ENCODE assay signal across 10 cellular contexts in the genomic region with DNA sequence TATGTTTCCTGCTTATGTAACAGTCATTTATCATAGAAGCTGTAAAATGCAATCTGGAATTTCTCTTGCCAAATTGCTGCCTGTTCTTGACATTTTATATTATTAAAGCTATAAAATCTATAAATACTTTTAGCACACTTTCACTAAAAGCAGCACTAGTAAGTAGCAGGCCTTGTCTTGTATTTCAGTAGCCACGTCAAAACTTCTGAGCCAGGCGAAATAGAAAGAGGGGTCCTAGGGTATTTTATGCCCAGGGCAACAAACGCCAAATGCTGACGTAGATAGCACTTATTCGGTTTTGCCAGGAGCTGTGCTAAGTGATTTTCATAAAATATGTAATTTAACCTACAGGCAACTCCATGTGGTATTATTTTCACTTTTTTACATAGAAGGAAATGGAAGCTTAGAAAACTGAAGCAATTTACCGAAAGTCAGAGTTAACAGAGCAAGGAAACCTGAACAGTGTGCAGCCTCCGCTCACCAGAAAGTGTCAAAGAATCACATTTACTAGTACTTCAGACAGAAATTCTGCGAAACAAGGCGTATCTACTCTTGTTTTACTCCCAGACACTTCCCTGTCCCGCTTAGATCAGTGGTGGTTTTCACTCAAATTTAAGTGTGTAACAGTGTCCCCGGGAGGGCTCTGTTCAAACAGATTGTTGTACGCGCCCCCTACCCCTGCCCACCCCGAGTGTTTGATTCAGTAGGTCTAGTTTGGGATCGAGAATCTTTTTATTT. TPM values are rescaled to one million over a fixed set of nuclear protein-coding genes. Genes with fewer than 3 reads are reported as not detected.
A peak's percentile ranks its signal among the peaks of the same experiment; 100 is the strongest.
DNase-seq lines count a peak whose midpoint lies in the region; ATAC-seq and TF ChIP-seq lines count a peak whose summit lies in the region.
"Had no signal": no experiment of that assay in that cellular context is flagged by ENCODE, and none has a peak within 500 bp of the region (broad histone marks: within the 10 kb centered on the region; RNA-seq: fewer than 3 reads in every experiment).

No MANE protein-coding gene starts in this region.

- no peak for TF ChIP-seq CTCF in mesothelial cell of epicardium (IDR thresholded peaks at IDR 0.05; ENCODE audit: unreplicated experiment)

- in situ Hi-C loops in ACHN (cut with HindIII; ENCODE audit: low pct_ligation_motif_present, low pct_unique_long_range_greater_than_20kb, low sequenced_read_pairs), result no loop called here

- H3K27me3 Mint-ChIP-seq in stimulated activated naive CD8-positive, alpha-beta T cell treated with anti-CD3 and anti-CD28 coated beads, Interleukin-15, Interleukin-2, amounts not matched to agents 100 ng/mL and 50 ng/mL, for 24 hours, result no peaks in the 10 kb centered on the region
- H3K27me3 Mint-ChIP-seq in mesothelial cell of epicardium (ENCODE audit: low read depth), result no peaks in the 10 kb centered on the region

- no peak for DNase-seq in stimulated activated naive CD8-positive, alpha-beta T cell treated with anti-CD3 and anti-CD28 coated beads, Interleukin-15, Interleukin-2, amounts not matched to agents 100 U/mL and 50 U/mL, for 24 hours
- DNase-seq in activated naive CD4-positive, alpha-beta T cell treated with anti-CD3 and anti-CD28 coated beads, Interleukin-2, amount 50 U/mL, for 72 hours (ENCODE audit: low spot score in 2 of 2), result no peak
- DNase-seq in mesothelial cell of epicardium (ENCODE audit: low spot score in 2 of 2, unreplicated experiment in 2 of 2) (no peak), SIG-M5 treated with dmso at 0.1 percent for 504 hours (lab: John Stamatoyannopoulos, UW; ENCODE audit: unreplicated experiment) (no peak), OCI-M1 (lab: John Stamatoyannopoulos, UW) (no peak), DMS153 (lab: John Stamatoyannopoulos, UW) (no peak), ACHN (no peak)
- DNase-seq: activated effector memory CD4-positive, alpha-beta T cell treated with anti-CD3 and anti-CD28 coated beads, Interleukin-2, amount 50 U/mL, for 16 hours; retina had no signal

- no peak for ATAC-seq in stimulated activated naive CD8-positive, alpha-beta T cell treated with anti-CD3 and anti-CD28 coated beads, Interleukin-15, Interleukin-2, amounts not matched to agents 100 U/mL and 50 U/mL, for 24 hours
- ATAC-seq in activated naive CD4-positive, alpha-beta T cell treated with anti-CD3 and anti-CD28 coated beads, Interleukin-2, amount 50 U/mL, for 72 hours, result no peak

- peaks cover 34% of the 10 kb centered on the region for H3K4me1 Mint-ChIP-seq in stimulated activated naive CD8-positive, alpha-beta T cell treated with anti-CD3 and anti-CD28 coated beads, Interleukin-15, Interleukin-2, amounts not matched to agents 100 ng/mL and 50 ng/mL, for 24 hours (ENCODE audit: low read depth)
- peaks cover 5% of the 10 kb centered on the region for H3K4me1 Mint-ChIP-seq in mesothelial cell of epicardium

- no peaks in the 10 kb centered on the region for H3K9me3 Mint-ChIP-seq in stimulated activated naive CD8-positive, alpha-beta T cell treated with anti-CD3 and anti-CD28 coated beads, Interleukin-15, Interleukin-2, amounts not matched to agents 100 ng/mL and 50 ng/mL, for 24 hours
- H3K9me3 Mint-ChIP-seq in activated naive CD4-positive, alpha-beta T cell treated with anti-CD3 and anti-CD28 coated beads, Interleukin-2, amount 50 U/mL, for 72 hours, result no peaks in the 10 kb centered on the region
- no peaks in the 10 kb centered on the region for H3K9me3 Mint-ChIP-seq in mesothelial cell of epicardium

- peak overlapping the region; percentile 98 for H3K4me3 Mint-ChIP-seq in stimulated activated naive CD8-positive, alpha-beta T cell treated with anti-CD3 and anti-CD28 coated beads, Interleukin-15, Interleukin-2, amounts not matched to agents 100 ng/mL and 50 ng/mL, for 24 hours
- peak overlapping the region; percentile 95 for H3K4me3 Mint-ChIP-seq in mesothelial cell of epicardium

- peak overlapping the region; percentile 58 for H3K27ac Mint-ChIP-seq in stimulated activated naive CD8-positive, alpha-beta T cell treated with anti-CD3 and anti-CD28 coated beads, Interleukin-15, Interleukin-2, amounts not matched to agents 100 ng/mL and 50 ng/mL, for 24 hours
- H3K27ac Mint-ChIP-seq in activated naive CD4-positive, alpha-beta T cell treated with anti-CD3 and anti-CD28 coated beads, Interleukin-2, amount 50 U/mL, for 72 hours, result peak overlapping the region; percentile 95 to 100
- H3K27ac Mint-ChIP-seq in mesothelial cell of epicardium, result peak overlapping the region; percentile 98

- H3K36me3 Mint-ChIP-seq in stimulated activated naive CD8-positive, alpha-beta T cell treated with anti-CD3 and anti-CD28 coated beads, Interleukin-15, Interleukin-2, amounts not matched to agents 100 ng/mL and 50 ng/mL, for 24 hours (ENCODE audit: low read depth), result peaks cover 21% of the 10 kb centered on the region
- peaks cover 14 to 26% of the 10 kb centered on the region in 2 donors for H3K36me3 Mint-ChIP-seq in activated naive CD4-positive, alpha-beta T cell treated with anti-CD3 and anti-CD28 coated beads, Interleukin-2, amount 50 U/mL, for 72 hours
- peaks cover 4% of the 10 kb centered on the region for H3K36me3 Mint-ChIP-seq in mesothelial cell of epicardium

RNA-seq across cellular contexts. Expression of gene CYP20A1, which starts 1.1 kb away (rescaled TPM):
- 10 to 100 TPM; 13.2 to 18.1 TPM for total RNA-seq in activated naive CD4-positive, alpha-beta T cell treated with anti-CD3 and anti-CD28 coated beads, Interleukin-2, amount 50 U/mL, for 72 hours
- total RNA-seq in mesothelial cell of epicardium, result 20.0 to 21.1 TPM (median 20.6 TPM) in 3 replicates
